In the genomic region with DNA sequence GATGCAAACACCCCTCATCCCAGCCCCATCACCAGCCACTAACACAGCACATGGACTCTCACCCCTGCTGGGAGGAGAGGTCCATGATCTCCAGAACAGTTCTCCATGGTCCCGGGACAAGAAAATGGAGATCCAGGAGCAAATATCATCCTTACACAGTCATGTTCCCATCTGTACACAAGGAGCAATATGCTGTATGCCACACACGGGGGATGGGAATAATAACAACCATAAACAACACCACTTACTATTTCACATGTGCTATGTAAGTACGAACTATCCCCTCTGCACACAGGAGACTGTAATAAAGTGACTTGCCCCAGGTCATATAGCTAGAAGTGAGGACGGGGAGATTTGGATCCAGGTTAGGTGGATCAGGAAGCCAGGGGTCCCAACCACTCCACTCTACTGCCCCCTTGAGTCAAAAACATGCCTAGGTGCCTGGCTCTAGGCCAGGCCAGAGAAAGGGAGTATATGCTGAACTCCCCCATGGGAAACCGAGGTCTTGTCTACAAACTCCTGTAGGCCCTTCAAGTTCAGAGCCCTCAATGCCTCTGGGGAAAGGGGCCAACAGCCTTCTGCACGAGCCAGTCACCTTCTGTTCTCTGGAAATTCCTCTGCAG, we compare ENCODE assay signal across 8 cellular contexts. TPM values are rescaled to one million over a fixed set of nuclear protein-coding genes. Genes with fewer than 3 reads are reported as not detected.
DNase-seq lines count a peak whose midpoint lies in the region; ATAC-seq and TF ChIP-seq lines count a peak whose summit lies in the region.

No MANE protein-coding gene starts in this region.

- H3K36me3 ChIP-seq in right lobe of liver, result no peaks in the 10 kb centered on the region

- H3K27ac Mint-ChIP-seq in brain, result no peak overlapping the region

- intact Hi-C loops in right lobe of liver (cut with DNase I), result no loop called here

- H3K36me3 Mint-ChIP-seq in brain, result no peaks in the 10 kb centered on the region

- H3K27me3 Mint-ChIP-seq in brain, result no peaks in the 10 kb centered on the region

- peak; percentile 29 for DNase-seq in stimulated activated CD4-positive, alpha-beta T cell treated with anti-CD3 and anti-CD28 coated beads, Interleukin-2, amount 100 ng/mL, for 48 hours
- DNase-seq in stimulated activated CD4-positive, alpha-beta T cell treated with anti-CD3 and anti-CD28 coated beads, Interleukin-4, amount 100 ng/mL, for 24 hours, result no peak
- DNase-seq in NCI-H146 treated with DMSO at 0.1 percent for 48 hours (lab: John Stamatoyannopoulos, UW; ENCODE audit: unreplicated experiment) (peak; percentile 9), right lobe of liver (no peak), amniotic stem cell (lab: John Stamatoyannopoulos, UW) (no peak), SHP77 treated with DMSO at 0.1 percent for 48 hours (lab: John Stamatoyannopoulos, UW) (no peak)

- no peak overlapping the region for H3K4me3 ChIP-seq in right lobe of liver

- ATAC-seq in right lobe of liver, result peak in 3 of 4 donors; percentile 40 to 47 (median 41)
- ATAC-seq in GM18498 (IDR thresholded peaks at IDR 0.05; ENCODE audit: unreplicated experiment), result no peak

- H3K4me3 Mint-ChIP-seq in brain, result no peak overlapping the region

- 71% methylated on average over 3 of the region's 6 CpGs for WGBS in right lobe of liver (ENCODE audit: insufficient coverage, low coverage, low lambda C conversion rate, missing lambda C conversion rate)

- TF ChIP-seq POLR2A in right lobe of liver (IDR thresholded peaks at IDR 0.05), result no peak

- peaks cover 0 to 17% (median 8%) of the 10 kb centered on the region in 4 donors for H3K4me1 ChIP-seq in right lobe of liver

- no peaks in the 10 kb centered on the region for H3K9me3 Mint-ChIP-seq in brain

- H3K27me3 ChIP-seq in right lobe of liver, result no peaks in the 10 kb centered on the region

- H3K4me1 Mint-ChIP-seq in brain, result peaks cover 19% of the 10 kb centered on the region

- H3K9me3 ChIP-seq in right lobe of liver, result no peaks in the 10 kb centered on the region

- H3K27ac ChIP-seq in right lobe of liver, result no peak overlapping the region

- peak; percentile 33 to 41 for TF ChIP-seq CTCF in brain (conservative IDR thresholded peaks at IDR 0.05)
- TF ChIP-seq CTCF in right lobe of liver (IDR thresholded peaks at IDR 0.05), result peak; percentile 41 to 53 (median 46)

RNA-seq across cellular contexts. Expression of a gene that starts 34.1 kb away (rescaled TPM):
- 58.5 TPM for polyA plus RNA-seq in brain (ENCODE audit: insufficient read depth, low read depth, low replicate concordance)
- total RNA-seq in right lobe of liver, result 10 to 100 TPM in 5 of 6 experiments, 1 to 10 TPM in 1; 9.6 to 22.5 (median 16.6) TPM

RNA-seq across cellular contexts. Expression of a gene that starts 55.6 kb away (rescaled TPM):
- 51.9 TPM for polyA plus RNA-seq in brain (ENCODE audit: insufficient read depth, low read depth, low replicate concordance)
- 10 to 100 TPM; 21.0 to 80.8 (median 56.7) TPM for total RNA-seq in right lobe of liver

Comparison
In these comparisons a context has a peak if more than half of its experiments do, and no peak if none do; other contexts are left out.
1. DNase-seq: peak in stimulated activated CD4-positive, alpha-beta T cell treated with anti-CD3 and anti-CD28 coated beads, Interleukin-2, amount 100 ng/mL, for 48 hours (2 of 2) and NCI-H146 treated with DMSO at 0.1 percent for 48 hours (single experiment); none in stimulated activated CD4-positive, alpha-beta T cell treated with anti-CD3 and anti-CD28 coated beads, Interleukin-4, amount 100 ng/mL, for 24 hours (single experiment), right lobe of liver (0 of 3), amniotic stem cell (single experiment) and SHP77 treated with DMSO at 0.1 percent for 48 hours (single experiment).